In genomic region chr9:31418419-31418818, GRCh38 we compare ENCODE assay signal across 23 cellular contexts.
"Had no signal": no experiment of that assay in that cellular context is flagged by ENCODE, and none has a peak within 500 bp of the region (broad histone marks: within the 10 kb centered on the region; RNA-seq: fewer than 3 reads in every experiment).

No MANE protein-coding gene starts in this region.

- H3K27ac Mint-ChIP-seq: dendritic cell treated with granulocyte-macrophage colony-stimulating factor and Interleukin-4, amounts not matched to agents 40 ng/mL and 50 ng/mL, for 4 days; nephron progenitor cell; stimulated activated naive B cell treated with anti-CD40 and anti-IgM and Interleukin-4, amounts not matched to agents 10 μg/mL and 1 μg/mL and 100 μg/mL, for 72 hours; stimulated activated naive CD8-positive, alpha-beta T cell treated with anti-CD3 and anti-CD28 coated beads, Interleukin-15, amount 100 ng/mL, for 72 hours had no signal

- H3K4me3 ChIP-seq: esophagus muscularis mucosa, gastrocnemius medialis, heart right ventricle, spleen, testis, tibial nerve, upper lobe of right lung had no signal

- FAIRE-seq: islet of Langerhans had no signal

- H3K4me1 ChIP-seq: esophagus muscularis mucosa, gastrocnemius medialis, heart right ventricle, spleen, testis, tibial nerve, upper lobe of right lung had no signal

- ATAC-seq: effector memory CD8-positive, alpha-beta T cell; gastrocnemius medialis; heart right ventricle; sciatic nerve; stimulated activated naive B cell treated with anti-CD40 and anti-IgM and Interleukin-4, amounts not matched to agents 10 μg/mL and 1 μg/mL and 100 μg/mL, for 72 hours; stimulated activated naive CD8-positive, alpha-beta T cell treated with anti-CD3 and anti-CD28 coated beads, Interleukin-15, amount 100 ng/mL, for 72 hours; upper lobe of right lung had no signal

- H3K27ac ChIP-seq: epithelial cell of prostate, esophagus muscularis mucosa, gastrocnemius medialis, heart right ventricle, spleen, testis, tibial nerve, upper lobe of right lung had no signal

- H3K4me3 Mint-ChIP-seq: dendritic cell treated with granulocyte-macrophage colony-stimulating factor and Interleukin-4, amounts not matched to agents 40 ng/mL and 50 ng/mL, for 4 days; nephron progenitor cell; stimulated activated naive B cell treated with anti-CD40 and anti-IgM and Interleukin-4, amounts not matched to agents 10 μg/mL and 1 μg/mL and 100 μg/mL, for 72 hours; stimulated activated naive CD8-positive, alpha-beta T cell treated with anti-CD3 and anti-CD28 coated beads, Interleukin-15, amount 100 ng/mL, for 72 hours had no signal

- H3K9me3 Mint-ChIP-seq: dendritic cell treated with granulocyte-macrophage colony-stimulating factor and Interleukin-4, amounts not matched to agents 40 ng/mL and 50 ng/mL, for 4 days; effector memory CD8-positive, alpha-beta T cell had no signal

- H3K36me3 Mint-ChIP-seq: naive B cell; stimulated activated naive B cell treated with anti-CD40 and anti-IgM and Interleukin-4, amounts not matched to agents 10 μg/mL and 1 μg/mL and 100 μg/mL, for 72 hours had no signal

- DNase-seq: effector memory CD8-positive, alpha-beta T cell; gastrocnemius medialis; heart right ventricle; hypothalamus; kidney glomerular epithelial cell; mesendoderm; naive B cell; nephron progenitor cell; posterior cingulate gyrus; spleen; stimulated activated CD4-positive, alpha-beta T cell treated with anti-CD3 and anti-CD28 coated beads, Interleukin-15, amount 100 ng/mL, for 24 hours; stimulated activated CD4-positive, alpha-beta T cell treated with anti-CD3 and anti-CD28 coated beads, Interleukin-1b, Interleukin-23, amount 100 ng/mL, for 48 hours; stimulated activated CD4-positive, alpha-beta T cell treated with anti-CD3 and anti-CD28 coated beads, Interleukin-4, amount 100 ng/mL, for 4 hours; stimulated activated naive B cell treated with anti-CD40 and anti-IgM and Interleukin-4, amounts not matched to agents 10 μg/mL and 1 μg/mL and 100 μg/mL, for 72 hours; stimulated activated naive CD8-positive, alpha-beta T cell treated with anti-CD3 and anti-CD28 coated beads, Interleukin-15, amount 100 ng/mL, for 72 hours; testis; upper lobe of right lung had no signal

- H3K9me3 ChIP-seq: gastrocnemius medialis, testis, upper lobe of right lung had no signal

- H3K27me3 ChIP-seq: esophagus muscularis mucosa, gastrocnemius medialis, heart right ventricle, spleen, testis, tibial nerve, upper lobe of right lung had no signal

- H3K36me3 ChIP-seq: esophagus muscularis mucosa, gastrocnemius medialis, heart right ventricle, spleen, tibial nerve, upper lobe of right lung had no signal

- H3K27me3 Mint-ChIP-seq: dendritic cell treated with granulocyte-macrophage colony-stimulating factor and Interleukin-4, amounts not matched to agents 40 ng/mL and 50 ng/mL, for 4 days; effector memory CD8-positive, alpha-beta T cell; naive B cell; stimulated activated naive B cell treated with anti-CD40 and anti-IgM and Interleukin-4, amounts not matched to agents 10 μg/mL and 1 μg/mL and 100 μg/mL, for 72 hours; stimulated activated naive CD8-positive, alpha-beta T cell treated with anti-CD3 and anti-CD28 coated beads, Interleukin-15, amount 100 ng/mL, for 72 hours had no signal

- H3K4me1 Mint-ChIP-seq: naive B cell; nephron progenitor cell; stimulated activated naive B cell treated with anti-CD40 and anti-IgM and Interleukin-4, amounts not matched to agents 10 μg/mL and 1 μg/mL and 100 μg/mL, for 72 hours; stimulated activated naive CD8-positive, alpha-beta T cell treated with anti-CD3 and anti-CD28 coated beads, Interleukin-15, amount 100 ng/mL, for 72 hours had no signal
